In genomic region chr15:99442268-99442897, GRCh38 we compare ENCODE assay signal across 8 cellular contexts.
DNase-seq lines count a peak whose midpoint lies in the region; TF ChIP-seq lines count a peak whose summit lies in the region.

No MANE protein-coding gene starts in this region.

- TF ChIP-seq POLR2A in suprapubic skin (IDR thresholded peaks at IDR 0.05) = no peak

- TF ChIP-seq CTCF in suprapubic skin (IDR thresholded peaks at IDR 0.05) = no peak

- TF ChIP-seq EP300 in suprapubic skin (IDR thresholded peaks at IDR 0.05) = no peak

- H3K27me3 ChIP-seq in adipocyte (replicated peaks; ENCODE audit: control insufficient read depth, insufficient read depth, low read length) = no peaks in the 10 kb centered on the region
- no peaks in the 10 kb centered on the region for H3K27me3 ChIP-seq in suprapubic skin

- DNase-seq in NCI-H2171 treated with DMSO at 0.1 percent for 48 hours (lab: John Stamatoyannopoulos, UW) (peak; percentile 43), NCI-H2171 (lab: John Stamatoyannopoulos, UW) (no peak), adipocyte (ENCODE audit: low read depth) (peak; percentile 87), islet precursor cell (peak; percentile 67), suprapubic skin (ENCODE audit: low spot score in 2 of 2) (peak in 1 of 2 donors; percentile 87), NCI-H774 (lab: John Stamatoyannopoulos, UW) (no peak), NCI-H1092 (lab: John Stamatoyannopoulos, UW) (no peak)
- no peak for DNase-seq in stimulated activated CD4-positive, alpha-beta T cell treated with anti-CD3 and anti-CD28 coated beads, Interleukin-12 subunit alpha, Interleukin-12 subunit beta, amount 100 ng/mL, for 4 hours

- H3K4me3 ChIP-seq in adipocyte (ENCODE audit: low read length) (peak overlapping the region; percentile 63), suprapubic skin (peak overlapping the region; percentile 5)

- H3K27ac ChIP-seq in suprapubic skin = peak overlapping the region; percentile 83

- H3K9ac ChIP-seq in adipocyte (ENCODE audit: low read length) = peak overlapping the region; percentile 66

- H3K9me3 ChIP-seq in adipocyte (ENCODE audit: control insufficient read depth, low read length) (no peaks in the 10 kb centered on the region), suprapubic skin (no peaks in the 10 kb centered on the region)

- H3K4me1 ChIP-seq in adipocyte (ENCODE audit: control insufficient read depth, insufficient read depth, low read length) = peaks cover 34% of the 10 kb centered on the region
- H3K4me1 ChIP-seq in suprapubic skin = peaks cover 39% of the 10 kb centered on the region

- WGBS in suprapubic skin = 11% methylated on average over 9 of the region's 13 CpGs

- H3K36me3 ChIP-seq in adipocyte (ENCODE audit: control insufficient read depth, insufficient read depth, low read length, severe bottlenecking) (no peaks in the 10 kb centered on the region), suprapubic skin (no peaks in the 10 kb centered on the region)

Comparison
In these comparisons a context has a peak if more than half of its experiments do, and no peak if none do; other contexts are left out.
1. DNase-seq: peak in NCI-H2171 treated with DMSO at 0.1 percent for 48 hours (single experiment), adipocyte (single experiment) and islet precursor cell (single experiment); none in NCI-H2171 (single experiment), NCI-H774 (single experiment), NCI-H1092 (single experiment) and stimulated activated CD4-positive, alpha-beta T cell treated with anti-CD3 and anti-CD28 coated beads, Interleukin-12 subunit alpha, Interleukin-12 subunit beta, amount 100 ng/mL, for 4 hours (single experiment).